18 cellular contexts compared by ENCODE assay signal in genomic region chr13:53138369-53139036, GRCh38.
DNase-seq lines count a peak whose midpoint lies in the region; ATAC-seq, FAIRE-seq and TF ChIP-seq lines count a peak whose summit lies in the region.
"Had no signal": no experiment of that assay in that cellular context is flagged by ENCODE, and none has a peak within 500 bp of the region (broad histone marks: within the 10 kb centered on the region; RNA-seq: fewer than 3 reads in every experiment).

No MANE protein-coding gene starts in this region.

- FAIRE-seq in H54 (lab: Jason Lieb, UNC): no peak

- H3K9me3 ChIP-seq in psoas muscle: no peaks in the 10 kb centered on the region
- H3K9me3 ChIP-seq: BE2C, HAP-1, heart right ventricle, MG63 had no signal

- TF ChIP-seq CTCF in AG09319 (IDR thresholded peaks at IDR 0.05; ENCODE audit: low read depth, low read length) (no peak), psoas muscle (IDR thresholded peaks at IDR 0.05) (no peak)

- no peaks in the 10 kb centered on the region for H3K27me3 ChIP-seq in psoas muscle (ENCODE audit: insufficient read depth in 3 of 3, low read length in 2 of 3)
- H3K27me3 ChIP-seq: BE2C, MG63 had no signal

- no peaks in the 10 kb centered on the region for H3K36me3 ChIP-seq in psoas muscle (ENCODE audit: insufficient read depth in 1 of 2, low read depth in 1 of 2)
- H3K36me3 ChIP-seq: BE2C, HAP-1, heart right ventricle, MG63 had no signal

- ATAC-seq in psoas muscle (peak; percentile 51 to 79 (median 75)), HG03469 (IDR thresholded peaks at IDR 0.05; ENCODE audit: unreplicated experiment) (no peak)
- ATAC-seq: activated T-cell treated with anti-CD3 and anti-CD28 coated beads, Interleukin-2, amount 50 U/mL, for 72 hours; left colon had no signal

- WGBS in psoas muscle, 3 donors: 41 to 47% (median 45%) methylated on average over 14 of the region's 14 CpGs

- TF ChIP-seq POLR2A in erythroblast (IDR thresholded peaks at IDR 0.05; ENCODE audit: low read length): no peak
- no peak for TF ChIP-seq POLR2A in H54 (IDR thresholded peaks at IDR 0.05; ENCODE audit: low read depth, low read length)

- no peak overlapping the region for H3K27ac ChIP-seq in psoas muscle

- H3K4me1 ChIP-seq in psoas muscle: no peaks in the 10 kb centered on the region
- H3K4me1 ChIP-seq: BE2C, HAP-1 had no signal

- DNase-seq in AG09319 (ENCODE audit: extremely low read depth, low read depth) (peak; percentile 37), NCI-H2227 treated with DMSO at 0.1 percent for 48 hours (lab: John Stamatoyannopoulos, UW) (peak; percentile 2), fibroblast of peridontal ligament (ENCODE audit: extremely low read depth) (peak; percentile 67), psoas muscle (peak; percentile 59 to 79), erythroblast (lab: John Stamatoyannopoulos, UW) (no peak), H54 (ENCODE audit: insufficient read length, low spot score) (no peak)
- DNase-seq in stimulated activated CD4-positive, alpha-beta T cell treated with anti-CD3 and anti-CD28 coated beads, Interleukin-2, amount 100 ng/mL, for 48 hours: no peak
- DNase-seq: activated CD4-positive, alpha-beta T cell treated with anti-CD3 and anti-CD28 coated beads for 4 hours; activated T-cell treated with anti-CD3 and anti-CD28 coated beads, Interleukin-2, amount 50 U/mL, for 72 hours; amniotic stem cell; BE2C; effector CD8-positive, alpha-beta T cell; left colon; MG63; T-helper 1 cell had no signal

- intact Hi-C loops in psoas muscle (cut with DNase I): no loop called here

- H3K4me3 ChIP-seq in psoas muscle: no peak overlapping the region
- H3K4me3 ChIP-seq: HAP-1, MG63 had no signal

Comparison
In these comparisons a context has a peak if more than half of its experiments do, and no peak if none do; other contexts are left out.
1. DNase-seq: peak in AG09319 (single experiment), NCI-H2227 treated with DMSO at 0.1 percent for 48 hours (single experiment), fibroblast of peridontal ligament (single experiment) and psoas muscle (2 of 2); none in erythroblast (0 of 2), H54 (single experiment) and stimulated activated CD4-positive, alpha-beta T cell treated with anti-CD3 and anti-CD28 coated beads, Interleukin-2, amount 100 ng/mL, for 48 hours (0 of 2).